ENCODE assay signal across 22 cellular contexts in the genomic region with DNA sequence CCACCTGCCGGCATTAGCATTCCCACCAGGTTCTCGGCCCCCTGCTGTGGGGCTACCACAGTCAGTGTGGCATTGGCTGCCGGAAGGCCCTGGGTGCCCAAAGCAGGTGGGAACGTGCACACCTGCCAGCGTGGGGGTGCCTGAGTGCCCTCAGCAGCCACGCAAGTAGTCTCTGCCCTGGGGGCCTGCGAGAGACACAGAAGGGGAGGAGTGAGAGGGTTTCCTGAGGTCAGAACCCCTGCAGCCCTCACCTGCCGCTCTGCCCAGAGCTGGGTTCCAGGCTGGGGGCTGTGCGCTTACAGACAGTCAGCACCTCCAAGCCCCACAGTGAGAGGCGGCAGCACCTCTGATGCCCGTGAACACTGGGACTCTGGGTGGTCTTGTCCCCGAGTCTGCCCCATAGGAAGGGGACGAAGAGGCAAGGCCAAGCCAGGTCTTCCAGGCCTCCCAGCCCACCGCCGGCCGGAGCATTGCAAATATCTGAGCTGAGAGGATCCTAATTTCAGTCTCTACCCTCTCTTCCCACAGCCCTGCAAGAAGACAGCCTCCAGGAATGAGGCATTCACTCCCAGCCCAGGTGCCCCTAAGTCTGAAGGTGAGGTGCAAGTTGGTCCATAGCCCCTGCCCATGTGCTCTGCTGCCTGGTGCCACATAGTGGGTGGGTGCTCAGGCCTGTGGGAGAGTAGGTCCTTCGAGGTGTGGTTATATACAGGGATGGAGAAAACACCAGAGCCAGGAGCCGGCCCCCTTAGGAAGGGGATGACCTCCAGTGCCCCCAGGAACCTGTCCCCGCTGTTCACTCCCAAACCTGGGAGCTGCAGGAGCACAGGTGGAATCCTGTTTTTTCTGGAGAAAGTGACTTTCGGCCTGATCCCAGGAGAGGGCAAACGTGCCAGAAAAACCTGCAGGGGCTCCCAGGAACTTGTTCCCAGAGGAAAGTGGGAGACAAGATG.
DNase-seq lines count a peak whose midpoint lies in the region; ATAC-seq and TF ChIP-seq lines count a peak whose summit lies in the region.
"Had no signal": no experiment of that assay in that cellular context is flagged by ENCODE, and none has a peak within 500 bp of the region (broad histone marks: within the 10 kb centered on the region; RNA-seq: fewer than 3 reads in every experiment).

No MANE protein-coding gene starts in this region.

- TF ChIP-seq POLR2A in esophagus muscularis mucosa (IDR thresholded peaks at IDR 0.05; ENCODE audit: low read depth) (no peak), spleen (IDR thresholded peaks at IDR 0.05) (no peak)

- ATAC-seq in activated T-cell treated with anti-CD3 and anti-CD28 coated beads, Interleukin-2, amount 50 U/mL, for 4 hours, result no peak
- ATAC-seq in activated T-helper 17 cell treated with anti-CD3 and anti-CD28 coated beads, Interleukin-2, amount 50 U/mL, for 72 hours (replicated peaks), result no peak
- ATAC-seq: GM12878, lower lobe of right lung had no signal

- intact Hi-C loops in esophagus muscularis mucosa (cut with DNase I) (no loop called here), spleen (cut with DNase I; ENCODE audit: low total_unique reads) (no loop called here)

- peaks cover 0 to 19% (median 9%) of the 10 kb centered on the region in 4 donors for H3K4me1 ChIP-seq in esophagus muscularis mucosa
- H3K4me1 ChIP-seq in spleen, result no peaks in the 10 kb centered on the region
- H3K4me1 ChIP-seq: lower lobe of right lung, SJCRH30, testis had no signal

- H3K9me3 Mint-ChIP-seq in activated T-cell treated with anti-CD3 and anti-CD28 coated beads, Interleukin-2, amount 50 U/mL, for 4 hours, result no peaks in the 10 kb centered on the region
- H3K9me3 Mint-ChIP-seq in activated T-helper 17 cell treated with anti-CD3 and anti-CD28 coated beads, Interleukin-2, amount 50 U/mL, for 72 hours, result no peaks in the 10 kb centered on the region
- H3K9me3 Mint-ChIP-seq: central memory CD8-positive, alpha-beta T cell had no signal

- H3K27ac Mint-ChIP-seq in activated T-helper 17 cell treated with anti-CD3 and anti-CD28 coated beads, Interleukin-2, amount 50 U/mL, for 72 hours, result no peak overlapping the region
- H3K27ac Mint-ChIP-seq: activated B cell treated with CpG ODN at 0.5 μM for 24 hours had no signal

- H3K4me1 Mint-ChIP-seq in activated T-cell treated with anti-CD3 and anti-CD28 coated beads, Interleukin-2, amount 50 U/mL, for 4 hours (ENCODE audit: low read depth), result no peaks in the 10 kb centered on the region
- no peaks in the 10 kb centered on the region for H3K4me1 Mint-ChIP-seq in activated T-helper 17 cell treated with anti-CD3 and anti-CD28 coated beads, Interleukin-2, amount 50 U/mL, for 72 hours
- H3K4me1 Mint-ChIP-seq: activated B cell treated with CpG ODN at 0.5 μM for 24 hours; central memory CD8-positive, alpha-beta T cell had no signal

- H3K27ac ChIP-seq in esophagus muscularis mucosa (replicated peaks in 1 of 4) (no peak overlapping the region), spleen (no peak overlapping the region)
- H3K27ac ChIP-seq: BLaER1 treated with 17β-estradiol and CSF1 and Interleukin-3, amounts not matched to agents 10 nM and 100 nM; KMS-11; lower lobe of right lung; SJCRH30; testis had no signal

- H3K27me3 ChIP-seq in esophagus muscularis mucosa, result no peaks in the 10 kb centered on the region
- peaks cover 0 to 10% (median 0%) of the 10 kb centered on the region in 7 donors for H3K27me3 ChIP-seq in spleen (replicated peaks in 1 of 7)
- H3K27me3 ChIP-seq: BLaER1 treated with 17β-estradiol and CSF1 and Interleukin-3, amounts not matched to agents 10 nM and 100 nM; testis had no signal

- TF ChIP-seq CTCF in esophagus muscularis mucosa (IDR thresholded peaks at IDR 0.05), result no peak
- TF ChIP-seq CTCF in spleen (IDR thresholded peaks at IDR 0.05 in 8 of 11, conservative IDR thresholded peaks at IDR 0.05 in 3 of 11), result no peak

- WGBS in esophagus muscularis mucosa, result 86% methylated on average over 12 of the region's 21 CpGs
- WGBS in spleen, 5 donors, result 78 to 91% (median 82%) methylated on average over 10 to 21 of the region's 21 CpGs

- H3K4me3 ChIP-seq in esophagus muscularis mucosa, result no peak overlapping the region
- H3K4me3 ChIP-seq in spleen, result no peak overlapping the region
- H3K4me3 ChIP-seq: BLaER1 treated with 17β-estradiol and CSF1 and Interleukin-3, amounts not matched to agents 10 nM and 100 nM; GM12878; lower lobe of right lung; SJCRH30; smooth muscle cell; testis had no signal

- H3K4me3 Mint-ChIP-seq in activated T-cell treated with anti-CD3 and anti-CD28 coated beads, Interleukin-2, amount 50 U/mL, for 4 hours, result no peak overlapping the region
- H3K4me3 Mint-ChIP-seq in activated T-helper 17 cell treated with anti-CD3 and anti-CD28 coated beads, Interleukin-2, amount 50 U/mL, for 72 hours, result no peak overlapping the region
- H3K4me3 Mint-ChIP-seq: activated B cell treated with CpG ODN at 0.5 μM for 24 hours; central memory CD8-positive, alpha-beta T cell had no signal

- no peak for TF ChIP-seq EP300 in esophagus muscularis mucosa (IDR thresholded peaks at IDR 0.05)

- peaks cover 2% of the 10 kb centered on the region for H3K27me3 Mint-ChIP-seq in activated T-cell treated with anti-CD3 and anti-CD28 coated beads, Interleukin-2, amount 50 U/mL, for 4 hours (ENCODE audit: low read depth)
- peaks cover 4% of the 10 kb centered on the region for H3K27me3 Mint-ChIP-seq in activated T-helper 17 cell treated with anti-CD3 and anti-CD28 coated beads, Interleukin-2, amount 50 U/mL, for 72 hours
- H3K27me3 Mint-ChIP-seq: activated B cell treated with CpG ODN at 0.5 μM for 24 hours had no signal

- H3K9me3 ChIP-seq in esophagus muscularis mucosa, result no peaks in the 10 kb centered on the region
- no peaks in the 10 kb centered on the region for H3K9me3 ChIP-seq in spleen
- H3K9me3 ChIP-seq: BLaER1 treated with 17β-estradiol and CSF1 and Interleukin-3, amounts not matched to agents 10 nM and 100 nM; lower lobe of right lung; SJCRH30; testis had no signal

- no peaks in the 10 kb centered on the region for H3K36me3 Mint-ChIP-seq in activated T-cell treated with anti-CD3 and anti-CD28 coated beads, Interleukin-2, amount 50 U/mL, for 4 hours (ENCODE audit: insufficient read depth)
- no peaks in the 10 kb centered on the region for H3K36me3 Mint-ChIP-seq in activated T-helper 17 cell treated with anti-CD3 and anti-CD28 coated beads, Interleukin-2, amount 50 U/mL, for 72 hours (ENCODE audit: low read depth)

- H3K36me3 ChIP-seq in esophagus muscularis mucosa (no peaks in the 10 kb centered on the region), spleen (no peaks in the 10 kb centered on the region)
- H3K36me3 ChIP-seq: BLaER1 treated with 17β-estradiol and CSF1 and Interleukin-3, amounts not matched to agents 10 nM and 100 nM; lower lobe of right lung; SJCRH30 had no signal

- peak; percentile 97 for DNase-seq in NCI-H2107 (lab: John Stamatoyannopoulos, UW)
- DNase-seq in NCI-H2107 treated with DMSO at 0.1 percent for 48 hours (lab: John Stamatoyannopoulos, UW; ENCODE audit: unreplicated experiment), result no peak
- peak; percentile 97 for DNase-seq in NCI-H146 (lab: John Stamatoyannopoulos, UW)
- DNase-seq in esophagus muscularis mucosa (ENCODE audit: extremely low spot score), result peak; percentile 85
- DNase-seq in spleen, result peak; percentile 67
- no peak for DNase-seq in activated T-cell treated with anti-CD3 and anti-CD28 coated beads, Interleukin-2, amount 50 U/mL, for 4 hours
- no peak for DNase-seq in stimulated activated CD4-positive, alpha-beta T cell treated with anti-CD3 and anti-CD28 coated beads, Interleukin-2, amount 100 ng/mL, for 24 hours
- DNase-seq: activated B cell treated with CpG ODN at 0.5 μM for 24 hours; activated naive CD4-positive, alpha-beta T cell treated with Interleukin-2 at 50 U/mL for 16 hours; DMS 273 treated with DMSO at 0.1 percent for 48 hours; effector CD8-positive, alpha-beta T cell; GF-D8; lower lobe of right lung; NCI-H1048; SJCRH30; testis had no signal

Comparison
In these comparisons a context has a peak if more than half of its experiments do, and no peak if none do; other contexts are left out.
1. DNase-seq: peak in NCI-H2107 (single experiment), NCI-H146 (single experiment), esophagus muscularis mucosa (single experiment) and spleen (single experiment); none in NCI-H2107 treated with DMSO at 0.1 percent for 48 hours (single experiment), activated T-cell treated with anti-CD3 and anti-CD28 coated beads, Interleukin-2, amount 50 U/mL, for 4 hours (single experiment) and stimulated activated CD4-positive, alpha-beta T cell treated with anti-CD3 and anti-CD28 coated beads, Interleukin-2, amount 100 ng/mL, for 24 hours (0 of 2).